ENCODE assay signal across 8 cellular contexts in genomic region chr9:34651876-34652602, GRCh38. TPM values are rescaled to one million over a fixed set of nuclear protein-coding genes. Genes with fewer than 3 reads are reported as not detected.
DNase-seq lines count a peak whose midpoint lies in the region; ATAC-seq and TF ChIP-seq lines count a peak whose summit lies in the region.

TSS of gene IL11RA (plus strand) at chr9:34652185. CDS start at chr9:34655218, 3,033 bp downstream.

- H3K27ac ChIP-seq in Peyer's patch (peak within 1 kb of the TSS; percentile 47 to 91 (median 81)), ovary (peak within 1 kb of the TSS; percentile 71 to 81)

- TF ChIP-seq POLR2A in Peyer's patch (IDR thresholded peaks at IDR 0.05) (peak; percentile 50 to 61), ovary (IDR thresholded peaks at IDR 0.05) (peak; percentile 35)

- TF ChIP-seq CTCF in Peyer's patch (IDR thresholded peaks at IDR 0.05) (no peak), ovary (IDR thresholded peaks at IDR 0.05) (peak in 1 of 3 donors; percentile 6)

- WGBS in ovary, 3 donors: 1 to 7% (median 3%) methylated on average over 23 to 24 of the region's 24 CpGs

- H3K9me3 ChIP-seq in Peyer's patch (no peaks in the 10 kb centered on the region), ovary (no peaks in the 10 kb centered on the region)

- H3K36me3 ChIP-seq in Peyer's patch (peaks cover 0 to 25% (median 0%) of the 10 kb centered on the region in 3 donors), ovary (no peaks in the 10 kb centered on the region)

- H3K4me3 ChIP-seq in Peyer's patch (peak within 1 kb of the TSS in 3 of 4 donors; percentile 8 to 42 (median 37)), ovary (peak within 1 kb of the TSS; percentile 36)

- ATAC-seq in left cardiac atrium (peak; percentile 75 to 82), HG03460 (IDR thresholded peaks at IDR 0.05; ENCODE audit: unreplicated experiment) (no peak)

- H3K27me3 ChIP-seq in Peyer's patch (no peaks in the 10 kb centered on the region), ovary (no peaks in the 10 kb centered on the region)

- TF ChIP-seq EP300 in ovary (IDR thresholded peaks at IDR 0.05): no peak

- H3K4me1 ChIP-seq in Peyer's patch (peaks cover 4 to 56% (median 16%) of the 10 kb centered on the region in 4 donors), ovary (ENCODE audit: insufficient read depth) (peaks cover 46% of the 10 kb centered on the region)

- intact Hi-C loops in left cardiac atrium (cut with DNase I): no loop called here
- intact Hi-C loops in ovary (cut with DNase I): no loop called here

- DNase-seq in SHP77 (lab: John Stamatoyannopoulos, UW) (peak; percentile 23 to 32), SHP77 treated with DMSO at 0.1 percent for 48 hours (lab: John Stamatoyannopoulos, UW) (no peak), Peyer's patch (peak; percentile 41 to 95 (median 93)), amniotic epithelial cell (ENCODE audit: low read depth) (peak; percentile 75), left cardiac atrium (peak; percentile 90), ovary (peak; percentile 90 to 94 (median 90))
- DNase-seq in effector CD4-positive, alpha-beta T cell: no peak

RNA-seq across cellular contexts. Expression of gene IL11RA, which starts in this region (rescaled TPM):
- total RNA-seq in Peyer's patch: 10 to 100 TPM; 37.8 to 98.3 (median 58.0) TPM
- 10 to 100 TPM; 38.3 to 51.0 TPM for total RNA-seq in left cardiac atrium
- 10 to 100 TPM; 17.3 to 54.3 (median 35.8) TPM for total RNA-seq in ovary
- 10 to 100 TPM; 25.4 to 40.2 TPM for polyA plus RNA-seq in ovary

Comparison
In these comparisons a context has a peak if more than half of its experiments do, and no peak if none do; other contexts are left out.
1. DNase-seq: peak in SHP77 (2 of 2), Peyer's patch (3 of 3), amniotic epithelial cell (single experiment), left cardiac atrium (single experiment) and ovary (5 of 5); none in SHP77 treated with DMSO at 0.1 percent for 48 hours (single experiment) and effector CD4-positive, alpha-beta T cell (single experiment).